19 cellular contexts compared by ENCODE assay signal in the genomic region with DNA sequence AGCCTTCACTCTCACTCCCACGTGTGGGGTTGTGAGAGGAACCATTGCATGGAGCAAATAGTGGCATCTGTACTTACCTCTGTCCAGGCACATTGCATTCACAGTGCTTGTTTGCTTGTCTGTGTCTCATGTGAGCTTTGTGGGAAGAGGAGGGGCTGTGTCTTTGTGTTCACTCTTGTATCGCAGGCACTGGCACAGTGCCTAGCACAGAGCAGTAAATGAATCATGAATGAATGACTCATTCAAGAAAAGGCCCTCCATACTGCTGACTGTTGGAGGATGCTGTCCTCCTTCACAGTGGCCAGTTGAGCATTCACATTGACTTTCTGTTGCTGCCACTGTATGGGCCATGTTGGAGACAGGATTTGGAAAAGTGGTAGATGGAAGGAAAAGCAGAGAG.
DNase-seq lines count a peak whose midpoint lies in the region; ATAC-seq, FAIRE-seq and TF ChIP-seq lines count a peak whose summit lies in the region.
"Had no signal": no experiment of that assay in that cellular context is flagged by ENCODE, and none has a peak within 500 bp of the region (broad histone marks: within the 10 kb centered on the region; RNA-seq: fewer than 3 reads in every experiment).

No MANE protein-coding gene starts in this region.

- no peaks in the 10 kb centered on the region for H3K4me1 Mint-ChIP-seq in activated naive CD4-positive, alpha-beta T cell treated with anti-CD3 and anti-CD28 coated beads for 36 hours (ENCODE audit: low read depth)
- no peaks in the 10 kb centered on the region for H3K4me1 Mint-ChIP-seq in activated naive CD4-positive, alpha-beta T cell treated with anti-CD3 and anti-CD28 coated beads, Interleukin-2, amount 10 ng/mL, durations not matched to agents 7 days and 5 days
- no peaks in the 10 kb centered on the region for H3K4me1 Mint-ChIP-seq in natural killer cell treated with Interleukin-12 subunit alpha and Interleukin-12 subunit beta and Interleukin-15 and Interleukin-18, amount 100 ng/mL, for 72 hours (ENCODE audit: low read depth in 2 of 2)
- H3K4me1 Mint-ChIP-seq: neural progenitor cell had no signal

- no peaks in the 10 kb centered on the region for H3K36me3 Mint-ChIP-seq in activated naive CD4-positive, alpha-beta T cell treated with anti-CD3 and anti-CD28 coated beads for 36 hours (ENCODE audit: low read depth)
- H3K36me3 Mint-ChIP-seq in activated naive CD4-positive, alpha-beta T cell treated with anti-CD3 and anti-CD28 coated beads, Interleukin-2, amount 10 ng/mL, durations not matched to agents 7 days and 5 days = no peaks in the 10 kb centered on the region
- H3K36me3 Mint-ChIP-seq in natural killer cell treated with Interleukin-12 subunit alpha and Interleukin-12 subunit beta and Interleukin-15 and Interleukin-18, amount 100 ng/mL, for 72 hours = no peaks in the 10 kb centered on the region
- H3K36me3 Mint-ChIP-seq: neural progenitor cell had no signal

- intact Hi-C loops in activated naive CD4-positive, alpha-beta T cell treated with anti-CD3 and anti-CD28 coated beads for 36 hours (cut with micrococcal nuclease) = loop anchor here (10.0 kb wide), 1 partner anchor 158 kb away; no protein-coding TSS in a partner anchor
- intact Hi-C loops in posterior vena cava (cut with DNase I) = no loop called here

- POLR2A ChIA-PET in RWPE1 (lab: Yijun Ruan, JAX; ENCODE audit: low non-redundant PET) = no interaction called here

- H3K27ac Mint-ChIP-seq in activated naive CD4-positive, alpha-beta T cell treated with anti-CD3 and anti-CD28 coated beads for 36 hours = no peak overlapping the region
- no peak overlapping the region for H3K27ac Mint-ChIP-seq in activated naive CD4-positive, alpha-beta T cell treated with anti-CD3 and anti-CD28 coated beads, Interleukin-2, amount 10 ng/mL, durations not matched to agents 7 days and 5 days
- no peak overlapping the region for H3K27ac Mint-ChIP-seq in natural killer cell treated with Interleukin-12 subunit alpha and Interleukin-12 subunit beta and Interleukin-15 and Interleukin-18, amount 100 ng/mL, for 72 hours
- H3K27ac Mint-ChIP-seq: neural progenitor cell had no signal

- no peak overlapping the region for H3K4me3 Mint-ChIP-seq in activated naive CD4-positive, alpha-beta T cell treated with anti-CD3 and anti-CD28 coated beads for 36 hours
- no peak overlapping the region for H3K4me3 Mint-ChIP-seq in activated naive CD4-positive, alpha-beta T cell treated with anti-CD3 and anti-CD28 coated beads, Interleukin-2, amount 10 ng/mL, durations not matched to agents 7 days and 5 days
- H3K4me3 Mint-ChIP-seq in natural killer cell treated with Interleukin-12 subunit alpha and Interleukin-12 subunit beta and Interleukin-15 and Interleukin-18, amount 100 ng/mL, for 72 hours = no peak overlapping the region
- H3K4me3 Mint-ChIP-seq: neural progenitor cell had no signal

- peak; percentile 98 for FAIRE-seq in urothelium cell line (lab: Jason Lieb, UNC)
- FAIRE-seq: HTR-8/SVneo had no signal

- H3K9me3 Mint-ChIP-seq in activated naive CD4-positive, alpha-beta T cell treated with anti-CD3 and anti-CD28 coated beads for 36 hours = no peaks in the 10 kb centered on the region
- no peaks in the 10 kb centered on the region for H3K9me3 Mint-ChIP-seq in activated naive CD4-positive, alpha-beta T cell treated with anti-CD3 and anti-CD28 coated beads, Interleukin-2, amount 10 ng/mL, durations not matched to agents 7 days and 5 days
- no peaks in the 10 kb centered on the region for H3K9me3 Mint-ChIP-seq in natural killer cell treated with Interleukin-12 subunit alpha and Interleukin-12 subunit beta and Interleukin-15 and Interleukin-18, amount 100 ng/mL, for 72 hours
- H3K9me3 Mint-ChIP-seq: neural progenitor cell had no signal

- no peak overlapping the region for H3K27ac ChIP-seq in RWPE1
- H3K27ac ChIP-seq: body of pancreas, heart left ventricle, neural progenitor cell, tibial artery, VCaP had no signal

- no peak for ATAC-seq in natural killer cell treated with Interleukin-12 subunit alpha and Interleukin-12 subunit beta and Interleukin-15 and Interleukin-18, amount 100 ng/mL, for 72 hours
- ATAC-seq: body of pancreas, left ventricle myocardium superior, Right ventricle myocardium inferior had no signal

- peaks cover 2% of the 10 kb centered on the region for H3K27me3 Mint-ChIP-seq in activated naive CD4-positive, alpha-beta T cell treated with anti-CD3 and anti-CD28 coated beads for 36 hours (ENCODE audit: low read depth)
- H3K27me3 Mint-ChIP-seq in activated naive CD4-positive, alpha-beta T cell treated with anti-CD3 and anti-CD28 coated beads, Interleukin-2, amount 10 ng/mL, durations not matched to agents 7 days and 5 days = no peaks in the 10 kb centered on the region
- peaks cover 11 to 21% of the 10 kb centered on the region in 2 donors for H3K27me3 Mint-ChIP-seq in natural killer cell treated with Interleukin-12 subunit alpha and Interleukin-12 subunit beta and Interleukin-15 and Interleukin-18, amount 100 ng/mL, for 72 hours

- DNase-seq in activated naive CD4-positive, alpha-beta T cell treated with anti-CD3 and anti-CD28 coated beads for 36 hours = peak; percentile 9
- no peak for DNase-seq in activated naive CD4-positive, alpha-beta T cell treated with anti-CD3 and anti-CD28 coated beads, Interleukin-2, amount 10 ng/mL, durations not matched to agents 7 days and 5 days
- DNase-seq in RWPE1 (ENCODE audit: low spot score) = peak; percentile 13
- DNase-seq in foreskin fibroblast = peak; percentile 1 to 31
- peak; percentile 79 for DNase-seq in urothelium cell line (ENCODE audit: low spot score)
- DNase-seq in natural killer cell treated with Interleukin-12 subunit alpha and Interleukin-12 subunit beta and Interleukin-15 and Interleukin-18, amount 100 ng/mL, for 72 hours (ENCODE audit: low spot score) = no peak
- DNase-seq in posterior vena cava (ENCODE audit: low spot score) = no peak
- DNase-seq in stimulated activated CD4-positive, alpha-beta T cell treated with anti-CD3 and anti-CD28 coated beads, Interleukin-1b, Interleukin-23, amount 100 ng/mL, for 48 hours = no peak
- DNase-seq: Calu3; effector memory CD4-positive, alpha-beta T cell; heart left ventricle; left ventricle myocardium superior; NCI-H1048; tibial artery had no signal

- CTCF ChIA-PET in activated naive CD4-positive, alpha-beta T cell treated with anti-CD3 and anti-CD28 coated beads for 36 hours (lab: Charles Lee) = no interaction called here
- CTCF ChIA-PET in activated naive CD4-positive, alpha-beta T cell treated with anti-CD3 and anti-CD28 coated beads, Interleukin-2, amount 10 ng/mL, durations not matched to agents 7 days and 5 days (lab: Charles Lee) = no interaction called here
- CTCF ChIA-PET in RWPE1 (lab: Yijun Ruan, JAX) = no interaction called here

- H3K4me3 ChIP-seq in foreskin fibroblast (ENCODE audit: low read depth in 1 of 2, low read length in 2 of 2) = no peak overlapping the region
- H3K4me3 ChIP-seq: body of pancreas, heart left ventricle, neural progenitor cell, tibial artery had no signal

- TF ChIP-seq CTCF in RWPE1 (conservative IDR thresholded peaks at IDR 0.05; ENCODE audit: low read depth) = no peak
- no peak for TF ChIP-seq CTCF in foreskin fibroblast (IDR thresholded peaks at IDR 0.05; ENCODE audit: low read depth, low read length)

Comparison
In these comparisons a context has a peak if more than half of its experiments do, and no peak if none do; other contexts are left out.
1. DNase-seq: peak in activated naive CD4-positive, alpha-beta T cell treated with anti-CD3 and anti-CD28 coated beads for 36 hours (single experiment), RWPE1 (single experiment), foreskin fibroblast (2 of 2) and urothelium cell line (single experiment); none in activated naive CD4-positive, alpha-beta T cell treated with anti-CD3 and anti-CD28 coated beads, Interleukin-2, amount 10 ng/mL, durations not matched to agents 7 days and 5 days (single experiment), natural killer cell treated with Interleukin-12 subunit alpha and Interleukin-12 subunit beta and Interleukin-15 and Interleukin-18, amount 100 ng/mL, for 72 hours (single experiment), posterior vena cava (single experiment) and stimulated activated CD4-positive, alpha-beta T cell treated with anti-CD3 and anti-CD28 coated beads, Interleukin-1b, Interleukin-23, amount 100 ng/mL, for 48 hours (single experiment).